35 cellular contexts compared by ENCODE assay signal in genomic region chr1:50793521-50793920, GRCh38.
"Had no signal": no experiment of that assay in that cellular context is flagged by ENCODE, and none has a peak within 500 bp of the region (broad histone marks: within the 10 kb centered on the region; RNA-seq: fewer than 3 reads in every experiment).

No MANE protein-coding gene starts in this region.

- H3K4me3 ChIP-seq: adrenal gland, breast epithelium, cardiac muscle cell, colonic mucosa, esophagus squamous epithelium, gastroesophageal sphincter, heart right ventricle, hepatocyte had no signal

- H3K4me3 Mint-ChIP-seq: activated CD4-positive, alpha-beta memory T cell treated with anti-CD3 and anti-CD28 coated beads for 36 hours; activated CD4-positive, alpha-beta T cell treated with anti-CD3 and anti-CD28 coated beads for 36 hours; activated CD4-positive, alpha-beta T cell treated with anti-CD3 and anti-CD28 coated beads, Interleukin-2, amount 10 ng/mL, durations not matched to agents 24 days and 14 days; activated CD8-positive, alpha-beta memory T cell treated with anti-CD3 and anti-CD28 coated beads, Interleukin-2, amount 10 ng/mL, durations not matched to agents 7 days and 5 days; activated CD8-positive, alpha-beta T cell treated with anti-CD3 and anti-CD28 coated beads, Interleukin-2, amount 10 ng/mL, durations not matched to agents 7 days and 5 days; activated naive CD4-positive, alpha-beta T cell treated with anti-CD3 and anti-CD28 coated beads for 36 hours; activated naive CD4-positive, alpha-beta T cell treated with anti-CD3 and anti-CD28 coated beads, Interleukin-2, amount 50 U/mL, for 24 hours; activated naive CD8-positive, alpha-beta T cell treated with anti-CD3 and anti-CD28 coated beads for 36 hours; activated naive CD8-positive, alpha-beta T cell treated with anti-CD3 and anti-CD28 coated beads, Interleukin-2, amount 50 U/mL, for 24 hours; activated T-helper 1 cell treated with anti-CD3 and anti-CD28 coated beads, Interleukin-12 subunit alpha, Interleukin-12 subunit beta, Interleukin-2, Interleukin-4 antibody, amounts not matched to agents 30 ng/mL and 10 ng/mL and 1 ng/mL, durations not matched to agents 14 hours and 24 hours and 36 hours; brain had no signal

- H3K4me1 Mint-ChIP-seq: activated CD4-positive, alpha-beta T cell treated with anti-CD3 and anti-CD28 coated beads for 36 hours; activated naive CD8-positive, alpha-beta T cell treated with anti-CD3 and anti-CD28 coated beads for 36 hours had no signal

- H3K27me3 ChIP-seq: adrenal gland, breast epithelium, cardiac muscle cell, colonic mucosa, esophagus squamous epithelium, gastroesophageal sphincter, heart right ventricle, hepatocyte had no signal

- H3K27me3 Mint-ChIP-seq: activated CD4-positive, alpha-beta memory T cell treated with anti-CD3 and anti-CD28 coated beads for 36 hours; activated CD4-positive, alpha-beta T cell treated with anti-CD3 and anti-CD28 coated beads for 36 hours; activated CD4-positive, alpha-beta T cell treated with anti-CD3 and anti-CD28 coated beads, Interleukin-2, amount 10 ng/mL, durations not matched to agents 24 days and 14 days; activated CD8-positive, alpha-beta memory T cell treated with anti-CD3 and anti-CD28 coated beads, Interleukin-2, amount 10 ng/mL, durations not matched to agents 7 days and 5 days; activated naive CD4-positive, alpha-beta T cell treated with anti-CD3 and anti-CD28 coated beads, Interleukin-2, amount 50 U/mL, for 24 hours; activated naive CD8-positive, alpha-beta T cell treated with anti-CD3 and anti-CD28 coated beads for 36 hours; activated naive CD8-positive, alpha-beta T cell treated with anti-CD3 and anti-CD28 coated beads, Interleukin-2, amount 50 U/mL, for 24 hours; brain had no signal

- H2AFZ ChIP-seq: hepatocyte had no signal

- H3K9me3 Mint-ChIP-seq: activated CD4-positive, alpha-beta memory T cell treated with anti-CD3 and anti-CD28 coated beads for 36 hours; activated CD4-positive, alpha-beta T cell treated with anti-CD3 and anti-CD28 coated beads, Interleukin-2, amount 10 ng/mL, durations not matched to agents 24 days and 14 days; activated naive CD4-positive, alpha-beta T cell treated with anti-CD3 and anti-CD28 coated beads for 36 hours; activated naive CD4-positive, alpha-beta T cell treated with anti-CD3 and anti-CD28 coated beads, Interleukin-2, amount 50 U/mL, for 24 hours; activated naive CD8-positive, alpha-beta T cell treated with anti-CD3 and anti-CD28 coated beads for 36 hours; activated naive CD8-positive, alpha-beta T cell treated with anti-CD3 and anti-CD28 coated beads, Interleukin-2, amount 50 U/mL, for 24 hours; activated T-helper 1 cell treated with anti-CD3 and anti-CD28 coated beads, Interleukin-12 subunit alpha, Interleukin-12 subunit beta, Interleukin-2, Interleukin-4 antibody, amounts not matched to agents 30 ng/mL and 10 ng/mL and 1 ng/mL, durations not matched to agents 14 hours and 24 hours and 36 hours; activated T-helper 2 cell treated with anti-CD3 and anti-CD28 coated beads, Interferon-gamma antibody, Interleukin-2, Interleukin-4, amounts not matched to agents 10 μg/mL and 5 μg/mL and 100 μg/mL, durations not matched to agents 14 hours and 24 hours and 36 hours; brain had no signal

- H3K9me3 ChIP-seq: adrenal gland, breast epithelium, colonic mucosa, esophagus squamous epithelium, gastroesophageal sphincter, heart right ventricle had no signal

- H3K27ac ChIP-seq: adrenal gland, breast epithelium, cardiac muscle cell, colonic mucosa, epithelial cell of prostate, esophagus squamous epithelium, gastroesophageal sphincter, heart right ventricle, hepatocyte had no signal

- H3K27ac Mint-ChIP-seq: activated CD4-positive, alpha-beta memory T cell treated with anti-CD3 and anti-CD28 coated beads for 36 hours; activated CD4-positive, alpha-beta T cell treated with anti-CD3 and anti-CD28 coated beads for 36 hours; activated CD4-positive, alpha-beta T cell treated with anti-CD3 and anti-CD28 coated beads, Interleukin-2, amount 10 ng/mL, durations not matched to agents 24 days and 14 days; activated CD8-positive, alpha-beta memory T cell treated with anti-CD3 and anti-CD28 coated beads, Interleukin-2, amount 10 ng/mL, durations not matched to agents 7 days and 5 days; activated CD8-positive, alpha-beta T cell treated with anti-CD3 and anti-CD28 coated beads, Interleukin-2, amount 10 ng/mL, durations not matched to agents 7 days and 5 days; activated naive CD4-positive, alpha-beta T cell treated with anti-CD3 and anti-CD28 coated beads for 36 hours; activated naive CD4-positive, alpha-beta T cell treated with anti-CD3 and anti-CD28 coated beads, Interleukin-2, amount 50 U/mL, for 24 hours; activated naive CD8-positive, alpha-beta T cell treated with anti-CD3 and anti-CD28 coated beads for 36 hours; activated naive CD8-positive, alpha-beta T cell treated with anti-CD3 and anti-CD28 coated beads, Interleukin-2, amount 50 U/mL, for 24 hours; activated T-helper 1 cell treated with anti-CD3 and anti-CD28 coated beads, Interleukin-12 subunit alpha, Interleukin-12 subunit beta, Interleukin-2, Interleukin-4 antibody, amounts not matched to agents 30 ng/mL and 10 ng/mL and 1 ng/mL, durations not matched to agents 14 hours and 24 hours and 36 hours; activated T-helper 2 cell treated with anti-CD3 and anti-CD28 coated beads, Interferon-gamma antibody, Interleukin-2, Interleukin-4, amounts not matched to agents 10 μg/mL and 5 μg/mL and 100 μg/mL, durations not matched to agents 14 hours and 24 hours and 36 hours; brain had no signal

- DNase-seq: activated CD4-positive, alpha-beta memory T cell treated with anti-CD3 and anti-CD28 coated beads for 36 hours; activated CD4-positive, alpha-beta T cell treated with anti-CD3 and anti-CD28 coated beads for 36 hours; activated CD4-positive, alpha-beta T cell treated with anti-CD3 and anti-CD28 coated beads, Interleukin-2, amount 10 ng/mL, durations not matched to agents 24 days and 14 days; activated CD4-positive, CD25-positive, alpha-beta regulatory T cell; activated CD4-positive, CD25-positive, alpha-beta regulatory T cell treated with anti-CD3 and anti-CD28 coated beads, Interleukin-2, amount 50 U/mL, for 72 hours; activated CD8-positive, alpha-beta memory T cell treated with anti-CD3 and anti-CD28 coated beads, Interleukin-2, amount 10 ng/mL, durations not matched to agents 7 days and 5 days; activated CD8-positive, alpha-beta memory T cell treated with anti-CD3 and anti-CD28 coated beads, Interleukin-2, amount 50 U/mL, for 4 hours; activated CD8-positive, alpha-beta T cell treated with anti-CD3 and anti-CD28 coated beads, Interleukin-2, amount 10 ng/mL, durations not matched to agents 7 days and 5 days; activated effector memory CD4-positive, alpha-beta T cell treated with anti-CD3 and anti-CD28 coated beads, Interleukin-2, amount 50 U/mL, for 16 hours; activated naive CD4-positive, alpha-beta T cell treated with anti-CD3 and anti-CD28 coated beads for 36 hours; activated naive CD8-positive, alpha-beta T cell treated with anti-CD3 and anti-CD28 coated beads for 36 hours; activated naive CD8-positive, alpha-beta T cell treated with anti-CD3 and anti-CD28 coated beads, Interleukin-2, amount 50 U/mL, for 24 hours; activated T-cell treated with anti-CD3 and anti-CD28 coated beads, Interleukin-2, amount 50 U/mL, for 1 hour; activated T-cell treated with anti-CD3 and anti-CD28 coated beads, Interleukin-2, amount 50 U/mL, for 48 hours; adrenal gland; amygdala; aorta; central memory CD4-positive, alpha-beta T cell; cerebellar nuclear complex; colonic mucosa; effector CD8-positive, alpha-beta T cell; esophagus squamous epithelium; foreskin melanocyte; heart right ventricle had no signal

- H3K36me3 ChIP-seq: adrenal gland, breast epithelium, cardiac muscle cell, colonic mucosa, esophagus squamous epithelium, gastroesophageal sphincter, heart right ventricle had no signal

- H3K4me1 ChIP-seq: breast epithelium, colonic mucosa, esophagus squamous epithelium had no signal

- H3K4me2 ChIP-seq: hepatocyte had no signal

- ATAC-seq: activated CD4-positive, alpha-beta T cell treated with anti-CD3 and anti-CD28 coated beads for 36 hours; activated CD8-positive, alpha-beta memory T cell treated with anti-CD3 and anti-CD28 coated beads, Interleukin-2, amount 10 ng/mL, durations not matched to agents 7 days and 5 days; activated CD8-positive, alpha-beta T cell treated with anti-CD3 and anti-CD28 coated beads, Interleukin-2, amount 10 ng/mL, durations not matched to agents 7 days and 5 days; activated naive CD8-positive, alpha-beta T cell treated with anti-CD3 and anti-CD28 coated beads, Interleukin-2, amount 50 U/mL, for 24 hours; gastroesophageal sphincter; heart right ventricle had no signal

- FAIRE-seq: endometrium, endothelial cell of umbilical vein had no signal

- H3K36me3 Mint-ChIP-seq: brain had no signal
